In genomic region chr22:46684706-46685105, GRCh38 we compare ENCODE assay signal across 8 cellular contexts. TPM values are rescaled to one million over a fixed set of nuclear protein-coding genes. Genes with fewer than 3 reads are reported as not detected.
DNase-seq lines count a peak whose midpoint lies in the region; ATAC-seq and TF ChIP-seq lines count a peak whose summit lies in the region.

No MANE protein-coding gene starts in this region.

- no peak for DNase-seq in activated naive CD8-positive, alpha-beta T cell treated with anti-CD3 and anti-CD28 coated beads for 36 hours
- no peak for DNase-seq in T-helper 2 cell treated with Interferon-gamma antibody and Interleukin-4, amounts not matched to agents 5 μg/mL and 100 μg/mL, for 36 hours (ENCODE audit: low spot score)
- DNase-seq in transverse colon (peak; percentile 36), medulla oblongata (ENCODE audit: extremely low spot score) (no peak), RPMI8226 (no peak), ecto neural progenitor cell (ENCODE audit: low spot score) (no peak)

- no peak overlapping the region for H3K4me3 Mint-ChIP-seq in activated naive CD8-positive, alpha-beta T cell
- H3K4me3 Mint-ChIP-seq in activated naive CD8-positive, alpha-beta T cell treated with anti-CD3 and anti-CD28 coated beads for 36 hours: no peak overlapping the region
- H3K4me3 Mint-ChIP-seq in T-helper 2 cell treated with Interferon-gamma antibody and Interleukin-4, amounts not matched to agents 5 μg/mL and 100 μg/mL, for 36 hours: no peak overlapping the region

- no peak for TF ChIP-seq POLR2A in transverse colon (IDR thresholded peaks at IDR 0.05)

- peaks cover 23 to 57% (median 30%) of the 10 kb centered on the region in 4 donors for H3K4me1 ChIP-seq in transverse colon

- intact Hi-C loops in transverse colon (cut with DNase I; ENCODE audit: low total_unique reads): no loop called here

- no peaks in the 10 kb centered on the region for H3K9me3 ChIP-seq in transverse colon

- TF ChIP-seq CTCF in transverse colon (IDR thresholded peaks at IDR 0.05): no peak

- no peaks in the 10 kb centered on the region for H3K27me3 ChIP-seq in transverse colon

- H3K4me3 ChIP-seq in transverse colon: no peak overlapping the region

- no peaks in the 10 kb centered on the region for H3K27me3 Mint-ChIP-seq in activated naive CD8-positive, alpha-beta T cell
- no peaks in the 10 kb centered on the region for H3K27me3 Mint-ChIP-seq in activated naive CD8-positive, alpha-beta T cell treated with anti-CD3 and anti-CD28 coated beads for 36 hours
- H3K27me3 Mint-ChIP-seq in T-helper 2 cell treated with Interferon-gamma antibody and Interleukin-4, amounts not matched to agents 5 μg/mL and 100 μg/mL, for 36 hours (ENCODE audit: low read depth): no peaks in the 10 kb centered on the region

- peak; percentile 59 for ATAC-seq in HG03378 (IDR thresholded peaks at IDR 0.05; ENCODE audit: unreplicated experiment)

- peaks cover 22% of the 10 kb centered on the region for H3K4me1 Mint-ChIP-seq in activated naive CD8-positive, alpha-beta T cell (ENCODE audit: low read depth)
- peaks cover 19% of the 10 kb centered on the region for H3K4me1 Mint-ChIP-seq in activated naive CD8-positive, alpha-beta T cell treated with anti-CD3 and anti-CD28 coated beads for 36 hours
- peaks cover 9% of the 10 kb centered on the region for H3K4me1 Mint-ChIP-seq in T-helper 2 cell treated with Interferon-gamma antibody and Interleukin-4, amounts not matched to agents 5 μg/mL and 100 μg/mL, for 36 hours (ENCODE audit: low read depth)

- peaks cover 0 to 1% (median under 1%) of the 10 kb centered on the region in 4 donors for H3K36me3 ChIP-seq in transverse colon

- in situ Hi-C loops in transverse colon (cut with MboI; ENCODE audit: low pct_ligation_motif_present in 1 of 4, low pct_unique_long_range_greater_than_20kb in 1 of 4, low sequenced_read_pairs in 3 of 4): no loop called here

- no peaks in the 10 kb centered on the region for H3K9me3 Mint-ChIP-seq in activated naive CD8-positive, alpha-beta T cell (ENCODE audit: low read depth)
- H3K9me3 Mint-ChIP-seq in activated naive CD8-positive, alpha-beta T cell treated with anti-CD3 and anti-CD28 coated beads for 36 hours: no peaks in the 10 kb centered on the region
- no peaks in the 10 kb centered on the region for H3K9me3 Mint-ChIP-seq in T-helper 2 cell treated with Interferon-gamma antibody and Interleukin-4, amounts not matched to agents 5 μg/mL and 100 μg/mL, for 36 hours

- peaks cover 4% of the 10 kb centered on the region for H3K36me3 Mint-ChIP-seq in activated naive CD8-positive, alpha-beta T cell
- H3K36me3 Mint-ChIP-seq in activated naive CD8-positive, alpha-beta T cell treated with anti-CD3 and anti-CD28 coated beads for 36 hours: peaks cover 4% of the 10 kb centered on the region
- H3K36me3 Mint-ChIP-seq in T-helper 2 cell treated with Interferon-gamma antibody and Interleukin-4, amounts not matched to agents 5 μg/mL and 100 μg/mL, for 36 hours (ENCODE audit: low read depth): peaks cover 24% of the 10 kb centered on the region

- 26 to 44% methylated on average over 8 to 10 of the region's 10 CpGs for WGBS in transverse colon (ENCODE audit: low coverage in 1 of 2), 2 donors

- peak overlapping the region; percentile 78 to 83 (median 81) for H3K27ac ChIP-seq in transverse colon

- H3K27ac Mint-ChIP-seq in activated naive CD8-positive, alpha-beta T cell: peak overlapping the region; percentile 61
- H3K27ac Mint-ChIP-seq in activated naive CD8-positive, alpha-beta T cell treated with anti-CD3 and anti-CD28 coated beads for 36 hours: no peak overlapping the region
- peak overlapping the region; percentile 26 for H3K27ac Mint-ChIP-seq in T-helper 2 cell treated with Interferon-gamma antibody and Interleukin-4, amounts not matched to agents 5 μg/mL and 100 μg/mL, for 36 hours

- TF ChIP-seq EP300 in transverse colon (IDR thresholded peaks at IDR 0.05; ENCODE audit: low read depth): no peak

RNA-seq across cellular contexts. Expression of gene CERK, which starts 53.3 kb away (rescaled TPM):
- total RNA-seq in activated naive CD8-positive, alpha-beta T cell treated with anti-CD3 and anti-CD28 coated beads for 36 hours: 10 to 100 TPM; 38.1 to 41.3 TPM
- 10 to 100 TPM; 13.7 to 72.2 (median 63.5) TPM for total RNA-seq in transverse colon
